22 cellular contexts compared by ENCODE assay signal in genomic region chr7:106236065-106236464, GRCh38.
"Had no signal": no experiment of that assay in that cellular context is flagged by ENCODE, and none has a peak within 500 bp of the region (broad histone marks: within the 10 kb centered on the region; RNA-seq: fewer than 3 reads in every experiment).

No MANE protein-coding gene starts in this region.

- H3K27me3 Mint-ChIP-seq: progenitor cell of endocrine pancreas had no signal

- DNase-seq: cerebellar nuclear complex; colonic mucosa; effector CD4-positive, alpha-beta T cell; endodermal cell; kidney; left cardiac atrium; mammary epithelial cell; mucosa of descending colon; natural killer cell; ovary; small intestine; stimulated activated CD4-positive, alpha-beta T cell treated with anti-CD3 and anti-CD28 coated beads, Interleukin-12 subunit alpha, Interleukin-12 subunit beta, amount 100 ng/mL, for 4 hours; stimulated activated naive CD4-positive, alpha-beta T cell; stomach; substantia nigra; transverse colon had no signal

- H3K79me2 ChIP-seq: hepatocyte had no signal

- H3K4me2 ChIP-seq: hepatocyte had no signal

- H3K27ac Mint-ChIP-seq: endodermal cell, natural killer cell, progenitor cell of endocrine pancreas had no signal

- H3K36me3 ChIP-seq: cardiac muscle cell, colonic mucosa, ovary, stomach, thoracic aorta, transverse colon had no signal

- ATAC-seq: mucosa of descending colon, natural killer cell had no signal

- H3K9me3 Mint-ChIP-seq: natural killer cell had no signal

- H3K27me3 ChIP-seq: cardiac muscle cell, colonic mucosa, hepatocyte, ovary, stomach, transverse colon had no signal

- H3K4me1 ChIP-seq: colonic mucosa, stomach had no signal

- H2AFZ ChIP-seq: hepatocyte had no signal

- H3K4me3 Mint-ChIP-seq: endodermal cell, natural killer cell, neural crest cell had no signal

- H3K9me3 ChIP-seq: colonic mucosa, mucosa of descending colon, ovary, stomach, thoracic aorta, transverse colon had no signal

- H3K4me3 ChIP-seq: cardiac muscle cell, colonic mucosa, hepatocyte, mucosa of descending colon, ovary, stomach, thoracic aorta, transverse colon had no signal

- H3K36me3 Mint-ChIP-seq: natural killer cell had no signal

- FAIRE-seq: frontal cortex, kidney, small intestine had no signal

- H3K4me1 Mint-ChIP-seq: endodermal cell, natural killer cell had no signal

- H3K27ac ChIP-seq: cardiac muscle cell, colonic mucosa, hepatocyte, ovary, stomach, thoracic aorta, transverse colon had no signal
